Comparison of ENCODE assay signal across 9 cellular contexts in the genomic region with DNA sequence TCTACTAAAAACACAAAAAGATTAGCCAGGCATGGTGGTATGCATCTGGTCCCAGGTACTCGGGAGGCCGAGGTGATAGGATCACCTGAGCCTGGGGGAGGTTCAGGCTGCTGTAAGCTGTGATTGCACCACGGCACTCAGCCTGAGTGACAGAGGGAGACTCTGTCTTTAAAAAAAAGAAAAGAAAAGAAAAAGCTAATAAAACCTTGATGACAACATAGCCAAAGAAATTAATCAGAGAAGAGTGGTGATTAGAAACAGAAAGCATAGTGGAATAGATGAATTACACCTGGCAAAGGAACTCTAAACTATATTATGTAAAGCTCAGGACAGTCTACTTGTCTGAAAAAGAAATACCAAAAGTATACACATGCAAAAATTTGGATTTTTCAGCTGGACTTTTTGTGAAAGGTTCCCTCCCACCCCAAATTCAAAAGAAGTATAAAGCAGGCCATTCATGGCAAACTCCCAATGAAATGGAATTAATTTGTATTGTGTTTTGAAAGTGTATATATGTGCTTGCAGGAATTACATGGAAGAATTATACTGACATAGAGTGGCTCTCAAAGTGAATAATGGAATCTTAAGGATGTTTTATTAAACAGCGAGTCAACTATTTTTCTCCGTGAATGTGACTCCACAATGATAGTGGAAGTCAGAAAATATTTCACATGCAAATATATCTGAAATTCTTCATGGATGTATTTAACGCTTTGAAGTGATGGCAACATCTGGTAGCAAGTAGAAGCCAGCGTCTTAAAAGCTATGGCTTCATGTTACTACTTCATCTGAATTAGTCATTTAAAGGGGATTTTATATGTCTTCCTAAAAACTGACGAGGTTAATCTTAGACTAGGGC. TPM values are rescaled to one million over a fixed set of nuclear protein-coding genes. Genes with fewer than 3 reads are reported as not detected.
A peak's percentile ranks its signal among the peaks of the same experiment; 100 is the strongest.
DNase-seq lines count a peak whose midpoint lies in the region; ATAC-seq and TF ChIP-seq lines count a peak whose summit lies in the region.
"Had no signal": no experiment of that assay in that cellular context is flagged by ENCODE, and none has a peak within 500 bp of the region (broad histone marks: within the 10 kb centered on the region; RNA-seq: fewer than 3 reads in every experiment).

No MANE protein-coding gene starts in this region.

- no peaks in the 10 kb centered on the region for H3K27me3 Mint-ChIP-seq in activated T-helper 1 cell treated with anti-CD3 and anti-CD28 coated beads, Interleukin-12 subunit alpha, Interleukin-12 subunit beta, Interleukin-2, Interleukin-4 antibody, amounts not matched to agents 30 ng/mL and 10 ng/mL and 1 ng/mL, durations not matched to agents 14 hours and 24 hours and 36 hours (ENCODE audit: insufficient read depth)
- H3K27me3 Mint-ChIP-seq: activated naive CD4-positive, alpha-beta T cell treated with anti-CD3 and anti-CD28 coated beads, Interleukin-2, amount 50 U/mL, for 24 hours had no signal

- H3K36me3 ChIP-seq in rectal smooth muscle tissue (ENCODE audit: control insufficient read depth, insufficient read depth, low read length), result no peaks in the 10 kb centered on the region

- peak overlapping the region; percentile 89 for H3K27ac ChIP-seq in foreskin keratinocyte
- peak overlapping the region; percentile 30 for H3K27ac ChIP-seq in rectal smooth muscle tissue (ENCODE audit: low read depth, low read length)

- no peak overlapping the region for H3K4me3 Mint-ChIP-seq in activated T-helper 1 cell treated with anti-CD3 and anti-CD28 coated beads, Interleukin-12 subunit alpha, Interleukin-12 subunit beta, Interleukin-2, Interleukin-4 antibody, amounts not matched to agents 30 ng/mL and 10 ng/mL and 1 ng/mL, durations not matched to agents 14 hours and 24 hours and 36 hours
- H3K4me3 Mint-ChIP-seq: activated naive CD4-positive, alpha-beta T cell treated with anti-CD3 and anti-CD28 coated beads, Interleukin-2, amount 50 U/mL, for 24 hours had no signal

- peak; percentile 71 for ATAC-seq in foreskin keratinocyte

- no peaks in the 10 kb centered on the region for H3K27me3 ChIP-seq in foreskin keratinocyte
- H3K27me3 ChIP-seq in rectal smooth muscle tissue (ENCODE audit: control insufficient read depth, insufficient read depth, low read length), result no peaks in the 10 kb centered on the region

- H3K9me3 Mint-ChIP-seq in activated T-helper 1 cell treated with anti-CD3 and anti-CD28 coated beads, Interleukin-12 subunit alpha, Interleukin-12 subunit beta, Interleukin-2, Interleukin-4 antibody, amounts not matched to agents 30 ng/mL and 10 ng/mL and 1 ng/mL, durations not matched to agents 14 hours and 24 hours and 36 hours, result no peaks in the 10 kb centered on the region
- H3K9me3 Mint-ChIP-seq: activated naive CD4-positive, alpha-beta T cell treated with anti-CD3 and anti-CD28 coated beads, Interleukin-2, amount 50 U/mL, for 24 hours had no signal

- intact Hi-C loops in activated T-helper 1 cell treated with anti-CD3 and anti-CD28 coated beads, Interleukin-12 subunit alpha, Interleukin-12 subunit beta, Interleukin-2, Interleukin-4 antibody, amounts not matched to agents 30 ng/mL and 10 ng/mL and 1 ng/mL, durations not matched to agents 14 hours and 24 hours and 36 hours (cut with micrococcal nuclease), result no loop called here

- peak overlapping the region; percentile 40 for H3K27ac Mint-ChIP-seq in activated T-helper 1 cell treated with anti-CD3 and anti-CD28 coated beads, Interleukin-12 subunit alpha, Interleukin-12 subunit beta, Interleukin-2, Interleukin-4 antibody, amounts not matched to agents 30 ng/mL and 10 ng/mL and 1 ng/mL, durations not matched to agents 14 hours and 24 hours and 36 hours
- H3K27ac Mint-ChIP-seq: activated naive CD4-positive, alpha-beta T cell treated with anti-CD3 and anti-CD28 coated beads, Interleukin-2, amount 50 U/mL, for 24 hours had no signal

- H3K4me1 Mint-ChIP-seq in activated T-helper 1 cell treated with anti-CD3 and anti-CD28 coated beads, Interleukin-12 subunit alpha, Interleukin-12 subunit beta, Interleukin-2, Interleukin-4 antibody, amounts not matched to agents 30 ng/mL and 10 ng/mL and 1 ng/mL, durations not matched to agents 14 hours and 24 hours and 36 hours (ENCODE audit: low read depth), result no peaks in the 10 kb centered on the region
- H3K4me1 Mint-ChIP-seq: activated naive CD4-positive, alpha-beta T cell treated with anti-CD3 and anti-CD28 coated beads, Interleukin-2, amount 50 U/mL, for 24 hours had no signal

- no peak overlapping the region for H3K9ac ChIP-seq in rectal smooth muscle tissue (ENCODE audit: low read length)

- no peaks in the 10 kb centered on the region for H3K36me3 Mint-ChIP-seq in activated T-helper 1 cell treated with anti-CD3 and anti-CD28 coated beads, Interleukin-12 subunit alpha, Interleukin-12 subunit beta, Interleukin-2, Interleukin-4 antibody, amounts not matched to agents 30 ng/mL and 10 ng/mL and 1 ng/mL, durations not matched to agents 14 hours and 24 hours and 36 hours (ENCODE audit: low read depth)
- H3K36me3 Mint-ChIP-seq: activated naive CD4-positive, alpha-beta T cell treated with anti-CD3 and anti-CD28 coated beads, Interleukin-2, amount 50 U/mL, for 24 hours had no signal

- TF ChIP-seq CTCF in foreskin keratinocyte (conservative IDR thresholded peaks at IDR 0.05), result no peak

- no peak overlapping the region for H3K4me3 ChIP-seq in rectal smooth muscle tissue (ENCODE audit: low read length)

- H3K4me1 ChIP-seq in foreskin keratinocyte (peaks cover 36% of the 10 kb centered on the region), rectal smooth muscle tissue (ENCODE audit: control insufficient read depth, insufficient read depth, low read length) (peaks cover 3% of the 10 kb centered on the region)

- DNase-seq in GM03348 (ENCODE audit: low spot score), result peak; percentile 13
- DNase-seq in activated T-helper 1 cell treated with anti-CD3 and anti-CD28 coated beads, Interleukin-12 subunit alpha, Interleukin-12 subunit beta, Interleukin-2, Interleukin-4 antibody, amounts not matched to agents 30 ng/mL and 10 ng/mL and 1 ng/mL, durations not matched to agents 14 hours and 24 hours and 36 hours (ENCODE audit: low spot score), result no peak
- DNase-seq in foreskin keratinocyte, result no peak
- DNase-seq in DMS79 (lab: John Stamatoyannopoulos, UW), result no peak
- DNase-seq in NCI-H2081 treated with DMSO at 0.1 percent for 48 hours (lab: John Stamatoyannopoulos, UW), result no peak
- DNase-seq in HT-29 (ENCODE audit: low spot score), result no peak
- no peak for DNase-seq in SIG-M5 treated with dmso at 0.1 percent for 504 hours (lab: John Stamatoyannopoulos, UW; ENCODE audit: unreplicated experiment)

RNA-seq across cellular contexts. Expression of a gene that starts 22.1 kb away (rescaled TPM):
- total RNA-seq in activated T-helper 1 cell treated with anti-CD3 and anti-CD28 coated beads, Interleukin-12 subunit alpha, Interleukin-12 subunit beta, Interleukin-2, Interleukin-4 antibody, amounts not matched to agents 30 ng/mL and 10 ng/mL and 1 ng/mL, durations not matched to agents 14 hours and 24 hours and 36 hours, result 1.4 TPM in 2 replicates
- 292 and 305 TPM in 2 replicates for total RNA-seq in foreskin keratinocyte
- polyA plus RNA-seq in foreskin keratinocyte, result 116 and 129 TPM in 2 replicates
- total RNA-seq in HT-29 (2014; rRNA removed; shearing (Covaris generic)), result 19.6 and 30.3 TPM in 2 replicates
